Comparison of ENCODE assay signal across 29 cellular contexts in the genomic region with DNA sequence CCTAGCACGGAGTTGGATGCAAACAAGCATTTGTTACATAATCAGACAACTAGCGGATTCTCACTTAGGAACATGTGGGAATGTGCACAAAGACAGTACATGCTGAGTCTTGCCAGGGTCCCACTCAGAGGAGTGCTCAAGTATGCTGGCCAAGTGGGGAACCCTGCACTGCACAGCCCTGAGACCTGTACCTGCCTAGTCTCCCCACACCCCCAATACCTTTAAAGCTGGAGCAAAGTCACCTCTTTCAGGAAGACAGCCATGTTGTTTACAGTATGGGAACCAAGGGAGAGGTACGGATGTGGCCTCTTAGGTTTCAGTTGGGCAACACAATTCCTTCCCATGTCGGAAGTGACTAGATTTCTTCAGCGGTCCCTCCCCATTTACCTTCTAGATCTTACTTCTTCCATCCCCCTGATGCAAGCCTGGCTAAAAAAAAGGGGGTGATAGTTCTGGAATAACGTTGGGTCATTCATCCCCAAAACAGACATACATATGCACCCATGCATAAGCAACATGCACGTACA. TPM values are rescaled to one million over a fixed set of nuclear protein-coding genes. Genes with fewer than 3 reads are reported as not detected.
"Had no signal": no experiment of that assay in that cellular context is flagged by ENCODE, and none has a peak within 500 bp of the region (broad histone marks: within the 10 kb centered on the region; RNA-seq: fewer than 3 reads in every experiment).

No MANE protein-coding gene starts in this region.

- ATAC-seq: esophagus mucosa; gastrocnemius medialis; left ventricle myocardium superior; mucosa of descending colon; natural killer cell treated with Interleukin-12 subunit alpha and Interleukin-12 subunit beta and Interleukin-15 and Interleukin-18, amount 100 ng/mL, for 72 hours; stimulated activated effector memory CD8-positive, alpha-beta T cell treated with anti-CD3 and anti-CD28 coated beads, Interleukin-12 subunit alpha, Interleukin-12 subunit beta, amount 100 ng/mL, for 72 hours had no signal

- H3K9me3 ChIP-seq: colonic mucosa, gastrocnemius medialis, lower lobe of right lung, mucosa of descending colon, right lobe of liver, stomach, thyroid gland, uterus had no signal

- DNase-seq: colonic mucosa; effector CD8-positive, alpha-beta T cell; endodermal cell; foreskin fibroblast; gastrocnemius medialis; head of caudate nucleus; left ventricle myocardium superior; lower lobe of right lung; mucosa of descending colon; naive B cell; right lobe of liver; stimulated activated CD4-positive, alpha-beta T cell treated with anti-CD3 and anti-CD28 coated beads, Interleukin-2, amount 100 ng/mL, for 24 hours; stimulated activated CD4-positive, alpha-beta T cell treated with anti-CD3 and anti-CD28 coated beads, Interleukin-4, amount 100 ng/mL, for 24 hours; stimulated activated naive CD4-positive, alpha-beta T cell treated with Interleukin-2 at 50 U/mL for 16 hours; stomach; thyroid gland; uterus had no signal

- FAIRE-seq: keratinocyte had no signal

- H3K4me3 ChIP-seq: colonic mucosa, gastrocnemius medialis, lower lobe of right lung, mucosa of descending colon, right lobe of liver, smooth muscle cell, stomach, thyroid gland, uterus had no signal

- H3K27ac ChIP-seq: colonic mucosa, epithelial cell of prostate, gastrocnemius medialis, lower lobe of right lung, parathyroid adenoma, right lobe of liver, thyroid gland, uterus had no signal

- H3K4me1 ChIP-seq: colonic mucosa, gastrocnemius medialis, lower lobe of right lung, parathyroid adenoma, right lobe of liver, stomach, thyroid gland, uterus had no signal

- H3K27me3 ChIP-seq: colonic mucosa, gastrocnemius medialis, right lobe of liver, stomach, thyroid gland, uterus had no signal

- H3K36me3 ChIP-seq: colonic mucosa, gastrocnemius medialis, lower lobe of right lung, right lobe of liver, stomach, thyroid gland, uterus had no signal

RNA-seq across cellular contexts. Expression of a gene that starts 10.7 kb away (rescaled TPM):
- total RNA-seq: endodermal cell, glomerular endothelial cell, neural crest cell, osteoblast, progenitor cell of endocrine pancreas, smooth muscle cell, temporal lobe had no signal
- polyA plus RNA-seq: smooth muscle cell had no signal

RNA-seq across cellular contexts. Expression of a gene that starts 30.2 kb away (rescaled TPM):
- total RNA-seq: endodermal cell, glomerular endothelial cell, neural crest cell, osteoblast, progenitor cell of endocrine pancreas, smooth muscle cell had no signal
